Comparison of ENCODE assay signal across 1 cellular context in the genomic region with DNA sequence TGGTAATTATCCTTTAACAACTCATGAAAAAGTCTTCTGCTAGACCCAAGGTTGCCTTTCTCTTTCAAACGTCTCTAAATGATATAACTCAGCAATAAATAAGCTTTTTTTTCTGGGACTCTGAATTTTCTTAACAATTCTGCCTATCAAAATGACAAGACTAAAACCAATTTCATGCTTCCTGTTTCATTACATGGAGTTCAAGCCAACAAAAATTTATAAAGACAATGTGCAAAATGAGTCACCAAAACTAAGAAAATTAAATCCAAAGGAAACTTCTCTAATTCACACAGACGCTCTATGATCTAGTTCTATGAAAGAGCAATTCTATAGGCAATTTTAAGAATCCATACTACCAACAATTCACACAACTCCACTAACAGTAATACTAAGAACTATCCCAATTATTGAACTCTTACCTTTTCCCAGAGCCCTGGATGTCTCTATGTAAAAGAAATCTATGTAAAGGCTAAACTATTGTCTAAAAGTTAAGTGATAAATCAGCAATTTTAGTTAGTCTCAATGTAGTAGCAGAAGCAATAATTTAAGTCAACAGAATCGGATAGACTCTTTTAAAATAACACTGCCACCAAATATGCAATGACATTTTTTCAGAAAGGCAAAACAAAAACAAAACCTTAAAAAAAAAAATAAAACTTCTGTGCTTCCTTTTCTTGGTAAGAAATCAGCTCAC.
TF ChIP-seq lines count a peak whose summit lies in the region.

No MANE protein-coding gene starts in this region.

TF ChIP-seq in IMR-90, 13 proteins besides CTCF, POLR2A, EP300 and RAD21 (continued from another document):
- TF ChIP-seq ELK1 (IDR thresholded peaks at IDR 0.05; ENCODE audit: borderline replicate concordance, low read depth, low read length) (no peak), MAZ (IDR thresholded peaks at IDR 0.05; ENCODE audit: borderline replicate concordance, low read depth, low read length) (no peak)
